Comparison of ENCODE assay signal across 8 cellular contexts in the genomic region with DNA sequence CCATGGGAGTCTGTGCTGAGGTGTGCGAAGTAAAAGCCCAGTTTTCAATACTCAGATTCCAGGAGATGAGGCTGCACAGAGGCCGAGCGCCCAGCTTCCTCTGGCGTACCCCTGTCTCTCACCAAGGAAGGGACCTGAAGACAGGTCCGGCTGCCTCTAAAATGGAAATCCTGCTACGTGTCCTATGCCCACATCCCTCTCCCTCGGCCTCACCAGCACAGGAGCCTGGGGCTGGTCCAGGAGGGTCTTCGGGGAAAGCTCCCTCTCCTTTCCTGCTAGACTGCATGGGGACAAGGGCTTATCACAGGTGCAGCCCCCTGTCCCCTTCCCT. TPM values are rescaled to one million over a fixed set of nuclear protein-coding genes. Genes with fewer than 3 reads are reported as not detected.
DNase-seq lines count a peak whose midpoint lies in the region; ATAC-seq and TF ChIP-seq lines count a peak whose summit lies in the region.

No MANE protein-coding gene starts in this region.

- H3K4me3 ChIP-seq in heart left ventricle, result peak overlapping the region; percentile 65 to 99 (median 92)
- H3K4me3 ChIP-seq in adrenal gland, result peak overlapping the region; percentile 65 to 100 (median 90)
- H3K4me3 ChIP-seq in lower lobe of right lung, result peak overlapping the region; percentile 78
- H3K4me3 ChIP-seq in uterus, result peak overlapping the region; percentile 71 to 82

- H3K36me3 ChIP-seq in heart left ventricle (peaks cover 0 to 26% (median 21%) of the 10 kb centered on the region in 9 donors), adrenal gland (replicated peaks in 1 of 2) (peaks cover 0 to 23% of the 10 kb centered on the region in 2 donors), lower lobe of right lung (peaks cover 23% of the 10 kb centered on the region), uterus (no peaks in the 10 kb centered on the region)

- H3K9me3 ChIP-seq in heart left ventricle (no peaks in the 10 kb centered on the region), adrenal gland (replicated peaks in 1 of 3) (no peaks in the 10 kb centered on the region), lower lobe of right lung (no peaks in the 10 kb centered on the region), uterus (no peaks in the 10 kb centered on the region)

- TF ChIP-seq CTCF in heart left ventricle (IDR thresholded peaks at IDR 0.05) (no peak), adrenal gland (IDR thresholded peaks at IDR 0.05) (no peak), lower lobe of right lung (IDR thresholded peaks at IDR 0.05) (no peak), uterus (IDR thresholded peaks at IDR 0.05) (no peak)

- 3 to 6% (median 4%) methylated on average over 8 of the region's 8 CpGs for WGBS in heart left ventricle, 4 donors
- 2 to 7% (median 3%) methylated on average over 8 of the region's 8 CpGs for WGBS in adrenal gland, 4 donors

- no peaks in the 10 kb centered on the region for H3K27me3 ChIP-seq in heart left ventricle
- no peaks in the 10 kb centered on the region for H3K27me3 ChIP-seq in adrenal gland
- no peaks in the 10 kb centered on the region for H3K27me3 ChIP-seq in lower lobe of right lung (ENCODE audit: low read depth)
- H3K27me3 ChIP-seq in uterus, result no peaks in the 10 kb centered on the region

- DNase-seq in heart left ventricle (no peak), cardiac septum (ENCODE audit: low spot score) (no peak), adrenal gland (no peak), lower lobe of right lung (peak; percentile 48), uterus (no peak), posterior cingulate gyrus (no peak), amniotic stem cell (lab: John Stamatoyannopoulos, UW) (no peak), NCI-H128 (lab: John Stamatoyannopoulos, UW; ENCODE audit: unreplicated experiment) (no peak)

- TF ChIP-seq POLR2A in heart left ventricle (IDR thresholded peaks at IDR 0.05) (no peak), adrenal gland (IDR thresholded peaks at IDR 0.05) (no peak), uterus (IDR thresholded peaks at IDR 0.05) (no peak)

- intact Hi-C loops in heart left ventricle (cut with DNase I), result loop anchor here in 5 of 10 donors (1.0 to 5.0 kb wide), 4 partner anchors 26 to 59 kb away; partner anchors contain the start of genes ARF1 (in 3 of the 5), GUK1 (in 1 of the 5) and IBA57 (in 1 of the 5)
- intact Hi-C loops in cardiac septum (cut with DNase I), result loop anchor here (2.0 kb wide), 2 partner anchors 26 to 56 kb away; partner anchors contain the start of genes ARF1 and IBA57
- intact Hi-C loops in adrenal gland (cut with DNase I), result no loop called here
- intact Hi-C loops in lower lobe of right lung (cut with DNase I), result no loop called here
- intact Hi-C loops in uterus (cut with DNase I; ENCODE audit: low total_unique reads), result no loop called here
- intact Hi-C loops in posterior cingulate gyrus (cut with DNase I), result loop anchor here (2.0 kb wide), 1 partner anchor 58 kb away; no protein-coding TSS in a partner anchor

- ATAC-seq in heart left ventricle (no peak), lower lobe of right lung (no peak)

- H3K4me1 ChIP-seq in heart left ventricle (peaks cover 5 to 37% (median 25%) of the 10 kb centered on the region in 12 donors), adrenal gland (replicated peaks in 1 of 2) (peaks cover 8 to 25% of the 10 kb centered on the region in 2 donors), lower lobe of right lung (peaks cover 27% of the 10 kb centered on the region), uterus (peaks cover 0 to 13% of the 10 kb centered on the region in 2 donors)

- H3K27ac ChIP-seq in heart left ventricle (peak overlapping the region; percentile 53 to 95 (median 88)), adrenal gland (peak overlapping the region; percentile 26 to 94 (median 90)), lower lobe of right lung (peak overlapping the region; percentile 92), uterus (peak overlapping the region; percentile 94 to 97)

RNA-seq across cellular contexts. Expression of gene MRPL55, which starts 0.4 kb away (rescaled TPM):
- total RNA-seq in heart left ventricle, result 100 to 1,000 TPM in 2 of 9 donors, 10 to 100 TPM in 7; 35.5 to 125 (median 51.2) TPM
- polyA plus RNA-seq in heart left ventricle, result 100 to 1,000 TPM in 1 of 2 donors, 10 to 100 TPM in 1; 81.5 to 141 TPM
- 39.7 TPM for total RNA-seq in cardiac septum
- 100 to 1,000 TPM in 2 of 8 donors, 10 to 100 TPM in 6; 56.4 to 120 (median 70.8) TPM for total RNA-seq in adrenal gland
- 100 to 1,000 TPM in 2 of 3 donors, 10 to 100 TPM in 1; 25.1 to 309 (median 303) TPM for polyA plus RNA-seq in adrenal gland
- 43.6 TPM for total RNA-seq in lower lobe of right lung
- total RNA-seq in uterus, result 10 to 100 TPM; 19.4 to 43.4 (median 33.6) TPM

RNA-seq across cellular contexts. Expression of gene C1orf35, which starts 5.6 kb away (rescaled TPM):
- total RNA-seq in heart left ventricle (1 to 10 TPM; 6.2 to 8.4 (median 7.2) TPM), cardiac septum (8.9 TPM), adrenal gland (10 to 100 TPM in 6 of 8 donors, 1 to 10 TPM in 2; 8.0 to 24.8 (median 15.4) TPM), lower lobe of right lung (12.4 TPM), uterus (10 to 100 TPM in 3 of 4 donors, not detected in 1; 10.6 to 18.6 (median 12.6) TPM)
- polyA plus RNA-seq in heart left ventricle (1 to 10 TPM; 9.8 TPM), adrenal gland (10 to 100 TPM in 2 of 3 donors, 1 to 10 TPM in 1; 5.0 to 42.0 (median 36.0) TPM)

RNA-seq across cellular contexts. Expression of gene ARF1, which starts 26.2 kb away (rescaled TPM):
- 100 to 1,000 TPM; 271 to 451 (median 310) TPM for total RNA-seq in heart left ventricle
- polyA plus RNA-seq in heart left ventricle, result 100 to 1,000 TPM; 217 to 580 TPM
- total RNA-seq in cardiac septum, result 332 TPM
- total RNA-seq in adrenal gland, result 100 to 1,000 TPM; 345 to 611 (median 381) TPM
- polyA plus RNA-seq in adrenal gland, result 100 to 1,000 TPM; 274 to 510 (median 384) TPM
- 368 TPM for total RNA-seq in lower lobe of right lung
- 100 to 1,000 TPM; 165 to 340 (median 203) TPM for total RNA-seq in uterus

RNA-seq across cellular contexts. Expression of gene GUK1, which starts 31.4 kb away (rescaled TPM):
- total RNA-seq in heart left ventricle (100 to 1,000 TPM; 142 to 290 (median 169) TPM), cardiac septum (213 TPM), adrenal gland (100 to 1,000 TPM; 162 to 427 (median 236) TPM), lower lobe of right lung (192 TPM), uterus (100 to 1,000 TPM; 124 to 406 (median 289) TPM)
- polyA plus RNA-seq in heart left ventricle (100 to 1,000 TPM; 231 to 358 TPM), adrenal gland (100 to 1,000 TPM in 2 of 3 donors, 10 to 100 TPM in 1; 42.3 to 414 (median 388) TPM)

RNA-seq across cellular contexts. Expression of gene GJC2, which starts 41.0 kb away (rescaled TPM):
- 1 to 10 TPM in 3 of 9 donors, under 1 TPM in 6; 0.40 to 3.8 (median 0.88) TPM for total RNA-seq in heart left ventricle
- polyA plus RNA-seq in heart left ventricle, result under 1 TPM; 0.61 to 0.78 TPM
- total RNA-seq in cardiac septum, result 1.6 TPM
- 1 to 10 TPM in 7 of 8 donors, under 1 TPM in 1; 0.87 to 4.1 (median 1.3) TPM for total RNA-seq in adrenal gland
- polyA plus RNA-seq in adrenal gland, result 1 to 10 TPM in 2 of 3 donors, under 1 TPM in 1; 0.05 to 2.1 (median 1.8) TPM
- total RNA-seq in lower lobe of right lung, result 6.0 TPM
- 10 to 100 TPM in 2 of 4 donors, 1 to 10 TPM in 2; 2.6 to 25.8 (median 10.7) TPM for total RNA-seq in uterus

Comparison
In these comparisons a context has a peak if more than half of its experiments do, and no peak if none do; other contexts are left out.
1. intact Hi-C loops: an anchor here in cardiac septum (2.0 kb wide) and posterior cingulate gyrus (2.0 kb wide); none called in adrenal gland, lower lobe of right lung and uterus.